Comparison of ENCODE assay signal across 30 cellular contexts in genomic region chr12:99140017-99140726, GRCh38.
"Had no signal": no experiment of that assay in that cellular context is flagged by ENCODE, and none has a peak within 500 bp of the region (broad histone marks: within the 10 kb centered on the region; RNA-seq: fewer than 3 reads in every experiment).

No MANE protein-coding gene starts in this region.

- ATAC-seq: activated CD4-positive, CD25-positive, alpha-beta regulatory T cell treated with anti-CD3 and anti-CD28 coated beads, Interleukin-2, amount 50 U/mL, for 24 hours; activated CD8-positive, alpha-beta memory T cell treated with anti-CD3 and anti-CD28 coated beads, Interleukin-2, amount 10 ng/mL, durations not matched to agents 7 days and 5 days; activated CD8-positive, alpha-beta T cell treated with anti-CD3 and anti-CD28 coated beads, Interleukin-2, amount 10 ng/mL, durations not matched to agents 7 days and 5 days; esophagus mucosa; T-helper 17 cell had no signal

- H3K9me3 ChIP-seq: ascending aorta had no signal

- H3K27ac ChIP-seq: ascending aorta, brain microvascular endothelial cell, coronary artery, WERI-Rb-1 had no signal

- H3K9me3 Mint-ChIP-seq: dendritic cell treated with granulocyte-macrophage colony-stimulating factor and Interleukin-4, amounts not matched to agents 40 ng/mL and 50 ng/mL, for 4 days had no signal

- H3K36me3 ChIP-seq: ascending aorta, brain microvascular endothelial cell, WERI-Rb-1 had no signal

- H3K4me1 Mint-ChIP-seq: activated B cell treated with CpG ODN at 0.5 μM for 24 hours; activated CD4-positive, alpha-beta T cell treated with anti-CD3 and anti-CD28 coated beads, Interleukin-2, amount 10 ng/mL, durations not matched to agents 24 days and 14 days; activated CD8-positive, alpha-beta memory T cell treated with anti-CD3 and anti-CD28 coated beads, Interleukin-2, amount 10 ng/mL, durations not matched to agents 7 days and 5 days; activated naive CD4-positive, alpha-beta T cell treated with anti-CD3 and anti-CD28 coated beads, Interleukin-2, amount 50 U/mL, for 24 hours; activated naive CD8-positive, alpha-beta T cell treated with anti-CD3 and anti-CD28 coated beads for 36 hours; central memory CD8-positive, alpha-beta T cell; endodermal cell; T-helper 17 cell had no signal

- DNase-seq: activated B cell treated with CpG ODN at 0.5 μM for 24 hours; activated CD4-positive, alpha-beta memory T cell treated with anti-CD3 and anti-CD28 coated beads for 36 hours; activated CD4-positive, alpha-beta T cell treated with anti-CD3 and anti-CD28 coated beads, Interleukin-2, amount 10 ng/mL, durations not matched to agents 24 days and 14 days; activated CD8-positive, alpha-beta memory T cell treated with anti-CD3 and anti-CD28 coated beads, Interleukin-2, amount 10 ng/mL, durations not matched to agents 7 days and 5 days; activated CD8-positive, alpha-beta memory T cell treated with anti-CD3 and anti-CD28 coated beads, Interleukin-2, amount 50 U/mL, for 4 hours; activated CD8-positive, alpha-beta T cell treated with anti-CD3 and anti-CD28 coated beads, Interleukin-2, amount 10 ng/mL, durations not matched to agents 7 days and 5 days; activated effector memory CD4-positive, alpha-beta T cell treated with anti-CD3 and anti-CD28 coated beads, Interleukin-2, amount 50 U/mL, for 16 hours; activated naive CD4-positive, alpha-beta T cell treated with anti-CD3 and anti-CD28 coated beads for 36 hours; activated naive CD8-positive, alpha-beta T cell treated with anti-CD3 and anti-CD28 coated beads for 36 hours; activated T-cell treated with anti-CD3 and anti-CD28 coated beads, Interleukin-2, amount 50 U/mL, for 1 hour; activated T-cell treated with anti-CD3 and anti-CD28 coated beads, Interleukin-2, amount 50 U/mL, for 48 hours; brain microvascular endothelial cell; dorsolateral prefrontal cortex; effector memory CD4-positive, alpha-beta T cell; endodermal cell; foreskin fibroblast; head of caudate nucleus; T-helper 17 cell; T1000; WERI-Rb-1 had no signal

- H3K4me3 Mint-ChIP-seq: activated B cell treated with CpG ODN at 0.5 μM for 24 hours; activated CD4-positive, alpha-beta memory T cell treated with anti-CD3 and anti-CD28 coated beads for 36 hours; activated CD4-positive, alpha-beta T cell treated with anti-CD3 and anti-CD28 coated beads, Interleukin-2, amount 10 ng/mL, durations not matched to agents 24 days and 14 days; activated CD8-positive, alpha-beta memory T cell treated with anti-CD3 and anti-CD28 coated beads, Interleukin-2, amount 10 ng/mL, durations not matched to agents 7 days and 5 days; activated CD8-positive, alpha-beta T cell treated with anti-CD3 and anti-CD28 coated beads, Interleukin-2, amount 10 ng/mL, durations not matched to agents 7 days and 5 days; activated naive CD4-positive, alpha-beta T cell treated with anti-CD3 and anti-CD28 coated beads for 36 hours; activated naive CD4-positive, alpha-beta T cell treated with anti-CD3 and anti-CD28 coated beads, Interleukin-2, amount 50 U/mL, for 24 hours; activated naive CD8-positive, alpha-beta T cell treated with anti-CD3 and anti-CD28 coated beads for 36 hours; activated T-helper 1 cell treated with anti-CD3 and anti-CD28 coated beads, Interleukin-12 subunit alpha, Interleukin-12 subunit beta, Interleukin-2, Interleukin-4 antibody, amounts not matched to agents 30 ng/mL and 10 ng/mL and 1 ng/mL, durations not matched to agents 14 hours and 24 hours and 36 hours; central memory CD8-positive, alpha-beta T cell; dendritic cell treated with granulocyte-macrophage colony-stimulating factor and Interleukin-4, amounts not matched to agents 40 ng/mL and 50 ng/mL, for 4 days; endodermal cell; T-helper 17 cell; T-helper 2 cell treated with Interferon-gamma antibody and Interleukin-4, amounts not matched to agents 5 μg/mL and 100 μg/mL, for 36 hours had no signal

- H3K27me3 ChIP-seq: ascending aorta, brain microvascular endothelial cell, dorsolateral prefrontal cortex had no signal

- H3K27me3 Mint-ChIP-seq: activated B cell treated with CpG ODN at 0.5 μM for 24 hours; activated CD4-positive, alpha-beta memory T cell treated with anti-CD3 and anti-CD28 coated beads for 36 hours; activated CD4-positive, alpha-beta T cell treated with anti-CD3 and anti-CD28 coated beads, Interleukin-2, amount 10 ng/mL, durations not matched to agents 24 days and 14 days; activated CD8-positive, alpha-beta memory T cell treated with anti-CD3 and anti-CD28 coated beads, Interleukin-2, amount 10 ng/mL, durations not matched to agents 7 days and 5 days; activated naive CD8-positive, alpha-beta T cell treated with anti-CD3 and anti-CD28 coated beads for 36 hours; central memory CD8-positive, alpha-beta T cell; T-helper 17 cell had no signal

- H3K27ac Mint-ChIP-seq: activated B cell treated with CpG ODN at 0.5 μM for 24 hours; activated CD4-positive, alpha-beta memory T cell treated with anti-CD3 and anti-CD28 coated beads for 36 hours; activated CD4-positive, alpha-beta T cell treated with anti-CD3 and anti-CD28 coated beads, Interleukin-2, amount 10 ng/mL, durations not matched to agents 24 days and 14 days; activated CD8-positive, alpha-beta memory T cell treated with anti-CD3 and anti-CD28 coated beads, Interleukin-2, amount 10 ng/mL, durations not matched to agents 7 days and 5 days; activated CD8-positive, alpha-beta T cell treated with anti-CD3 and anti-CD28 coated beads, Interleukin-2, amount 10 ng/mL, durations not matched to agents 7 days and 5 days; activated naive CD4-positive, alpha-beta T cell treated with anti-CD3 and anti-CD28 coated beads for 36 hours; activated naive CD4-positive, alpha-beta T cell treated with anti-CD3 and anti-CD28 coated beads, Interleukin-2, amount 50 U/mL, for 24 hours; activated naive CD8-positive, alpha-beta T cell treated with anti-CD3 and anti-CD28 coated beads for 36 hours; activated T-helper 1 cell treated with anti-CD3 and anti-CD28 coated beads, Interleukin-12 subunit alpha, Interleukin-12 subunit beta, Interleukin-2, Interleukin-4 antibody, amounts not matched to agents 30 ng/mL and 10 ng/mL and 1 ng/mL, durations not matched to agents 14 hours and 24 hours and 36 hours; activated T-helper 2 cell treated with anti-CD3 and anti-CD28 coated beads, Interferon-gamma antibody, Interleukin-2, Interleukin-4, amounts not matched to agents 10 μg/mL and 5 μg/mL and 100 μg/mL, durations not matched to agents 14 hours and 24 hours and 36 hours; endodermal cell; T-helper 17 cell; T-helper 2 cell treated with Interferon-gamma antibody and Interleukin-4, amounts not matched to agents 5 μg/mL and 100 μg/mL, for 36 hours had no signal

- H3K4me1 ChIP-seq: ascending aorta had no signal

- H3K4me3 ChIP-seq: ascending aorta, coronary artery, dorsolateral prefrontal cortex had no signal

- H3K36me3 Mint-ChIP-seq: activated CD4-positive, alpha-beta memory T cell treated with anti-CD3 and anti-CD28 coated beads for 36 hours; activated CD8-positive, alpha-beta memory T cell treated with anti-CD3 and anti-CD28 coated beads, Interleukin-2, amount 10 ng/mL, durations not matched to agents 7 days and 5 days; activated naive CD4-positive, alpha-beta T cell treated with anti-CD3 and anti-CD28 coated beads, Interleukin-2, amount 50 U/mL, for 24 hours; activated naive CD8-positive, alpha-beta T cell treated with anti-CD3 and anti-CD28 coated beads for 36 hours had no signal
